Comparison of ENCODE assay signal across 20 cellular contexts in genomic region chr3:48185129-48185528, GRCh38. TPM values are rescaled to one million over a fixed set of nuclear protein-coding genes. Genes with fewer than 3 reads are reported as not detected.
DNase-seq lines count a peak whose midpoint lies in the region; ATAC-seq and TF ChIP-seq lines count a peak whose summit lies in the region.
"Had no signal": no experiment of that assay in that cellular context is flagged by ENCODE, and none has a peak within 500 bp of the region (broad histone marks: within the 10 kb centered on the region; RNA-seq: fewer than 3 reads in every experiment).

No MANE protein-coding gene starts in this region.

- intact Hi-C loops in colonic mucosa (cut with DNase I), result no loop called here

- peak overlapping the region in 1 of 2 donors; percentile 31 for H3K9ac ChIP-seq in colonic mucosa (ENCODE audit: low read depth in 2 of 2, low read length in 2 of 2)
- H3K9ac ChIP-seq: GM23248 had no signal

- H3K9me3 ChIP-seq in DOHH2 (ENCODE audit: control insufficient read depth, insufficient read depth, low read length) (no peaks in the 10 kb centered on the region), colonic mucosa (no peaks in the 10 kb centered on the region)

- H3K27me3 ChIP-seq in DOHH2 (ENCODE audit: control insufficient read depth, low read length) (no peaks in the 10 kb centered on the region), colonic mucosa (no peaks in the 10 kb centered on the region)

- H3K27ac ChIP-seq in DOHH2 (ENCODE audit: low read depth, low read length) (no peak overlapping the region), colonic mucosa (peak overlapping the region; percentile 47), RWPE1 (no peak overlapping the region)
- H3K27ac ChIP-seq: GM23248 had no signal

- POLR2A ChIA-PET in RWPE1 (lab: Yijun Ruan, JAX; ENCODE audit: low non-redundant PET), result no interaction called here

- DNase-seq in NB4 (ENCODE audit: low read depth) (no peak), colonic mucosa (no peak), progenitor cell of endocrine pancreas (ENCODE audit: low spot score, unreplicated experiment) (no peak), NAMALWA (ENCODE audit: low spot score) (no peak), RWPE1 (ENCODE audit: low spot score) (no peak)
- DNase-seq: ACHN, AML-193, DMS53, GM23248, KBM-7, NCI-H1092 treated with DMSO at 0.1 percent for 48 hours, NCI-H1694, NCI-H226, NCI-H526, OCI-M1, RPMI8226 had no signal

- H3K36me3 Mint-ChIP-seq in progenitor cell of endocrine pancreas (ENCODE audit: insufficient read depth), result peaks cover 15% of the 10 kb centered on the region

- CTCF ChIA-PET in RWPE1 (lab: Yijun Ruan, JAX), result no interaction called here

- H3K9me3 Mint-ChIP-seq in progenitor cell of endocrine pancreas (ENCODE audit: low read depth), result no peaks in the 10 kb centered on the region

- peaks cover 28% of the 10 kb centered on the region for H3K4me1 ChIP-seq in DOHH2 (ENCODE audit: control insufficient read depth, low read length)
- H3K4me1 ChIP-seq in colonic mucosa, result no peaks in the 10 kb centered on the region

- H3K79me2 ChIP-seq in DOHH2 (ENCODE audit: control insufficient read depth, low read length), result peaks cover 84% of the 10 kb centered on the region

- H3K27me3 Mint-ChIP-seq in progenitor cell of endocrine pancreas, result no peaks in the 10 kb centered on the region

- peak overlapping the region; percentile 62; the same call in 1 of the 2 replicates for H3K4me2 ChIP-seq in DOHH2 (ENCODE audit: low read length)

- no peak overlapping the region for H3K4me3 Mint-ChIP-seq in progenitor cell of endocrine pancreas (ENCODE audit: low read depth)

- no peak for TF ChIP-seq CTCF in DOHH2 (IDR thresholded peaks at IDR 0.05; ENCODE audit: low read depth, low read length, poor library complexity, severe bottlenecking)
- no peak for TF ChIP-seq CTCF in NB4 (IDR thresholded peaks at IDR 0.05; ENCODE audit: low read depth, low read length)
- no peak for TF ChIP-seq CTCF in colonic mucosa (IDR thresholded peaks at IDR 0.05)
- TF ChIP-seq CTCF in progenitor cell of endocrine pancreas (IDR thresholded peaks at IDR 0.05; ENCODE audit: unreplicated experiment), result no peak
- TF ChIP-seq CTCF in RWPE1 (conservative IDR thresholded peaks at IDR 0.05; ENCODE audit: low read depth), result no peak

- TF ChIP-seq POLR2A in NB4 (IDR thresholded peaks at IDR 0.05; ENCODE audit: extremely low read depth, insufficient read length), result no peak

- peak overlapping the region; percentile 71 for H3K27ac Mint-ChIP-seq in progenitor cell of endocrine pancreas

- ATAC-seq in GM21367 (IDR thresholded peaks at IDR 0.05; ENCODE audit: unreplicated experiment), result no peak

- H3K9me2 ChIP-seq in DOHH2 (replicated peaks; ENCODE audit: control insufficient read depth, low read length), result no peaks in the 10 kb centered on the region

- H3K4me3 ChIP-seq in DOHH2 (ENCODE audit: low read length) (no peak overlapping the region), NB4 (ENCODE audit: low read depth, low read length) (peak overlapping the region; percentile 100), colonic mucosa (no peak overlapping the region)
- H3K4me3 ChIP-seq: GM23248 had no signal

- peaks cover 12% of the 10 kb centered on the region for H3K4me1 Mint-ChIP-seq in progenitor cell of endocrine pancreas (ENCODE audit: low read depth)

- peaks cover 4% of the 10 kb centered on the region; the same call in 1 of the 2 replicates for H3F3A ChIP-seq in DOHH2 (ENCODE audit: control insufficient read depth, insufficient read depth)

- no peaks in the 10 kb centered on the region for H4K20me1 ChIP-seq in DOHH2 (ENCODE audit: control insufficient read depth, insufficient read depth, low read depth, low read length)

- peaks cover 80% of the 10 kb centered on the region for H3K36me3 ChIP-seq in DOHH2 (ENCODE audit: control insufficient read depth, low read length)
- H3K36me3 ChIP-seq in colonic mucosa, result no peaks in the 10 kb centered on the region

RNA-seq across cellular contexts. Expression of gene CDC25A, which starts 3.1 kb away (rescaled TPM):
- total RNA-seq in colonic mucosa, result 10 to 100 TPM in 1 of 2 donors, 1 to 10 TPM in 1; 5.3 to 23.7 TPM
- 20.5 and 24.5 TPM in 2 replicates for total RNA-seq in progenitor cell of endocrine pancreas

RNA-seq across cellular contexts. Expression of gene CAMP, which starts 38.2 kb away (rescaled TPM):
- total RNA-seq in colonic mucosa (not detected), progenitor cell of endocrine pancreas (not detected in 2 replicates)
- total RNA-seq: G401, GM23248, M059J had no signal

RNA-seq across cellular contexts. Expression of gene ZNF589, which starts 55.8 kb away (rescaled TPM):
- total RNA-seq in colonic mucosa (10 to 100 TPM in 1 of 2 donors, 1 to 10 TPM in 1; 5.2 to 11.2 TPM), progenitor cell of endocrine pancreas (28.5 and 30.4 TPM in 2 replicates)
